In genomic region chr18:79528296-79528695, GRCh38 we compare ENCODE assay signal across 13 cellular contexts.
DNase-seq lines count a peak whose midpoint lies in the region; ATAC-seq and TF ChIP-seq lines count a peak whose summit lies in the region.
"Had no signal": no experiment of that assay in that cellular context is flagged by ENCODE, and none has a peak within 500 bp of the region (broad histone marks: within the 10 kb centered on the region; RNA-seq: fewer than 3 reads in every experiment).

No MANE protein-coding gene starts in this region.

- H3K27ac ChIP-seq in BLaER1 (no peak overlapping the region), osteoblast (ENCODE audit: low read depth, low read length) (no peak overlapping the region), RWPE1 (no peak overlapping the region)
- H3K27ac ChIP-seq in CD4-positive, alpha-beta T cell (ENCODE audit: low read depth, low read length), result no peak overlapping the region
- H3K27ac ChIP-seq: thoracic aorta had no signal

- no peak for TF ChIP-seq CTCF in CD4-positive, alpha-beta T cell (IDR thresholded peaks at IDR 0.05)
- no peak for TF ChIP-seq CTCF in WTC11 (IDR thresholded peaks at IDR 0.05)
- TF ChIP-seq CTCF in osteoblast (IDR thresholded peaks at IDR 0.05; ENCODE audit: extremely low read depth, low read depth, low read length), result no peak
- no peak for TF ChIP-seq CTCF in progenitor cell of endocrine pancreas (IDR thresholded peaks at IDR 0.05; ENCODE audit: unreplicated experiment)
- no peak for TF ChIP-seq CTCF in RWPE1 (conservative IDR thresholded peaks at IDR 0.05; ENCODE audit: low read depth)
- no peak for TF ChIP-seq CTCF in GM10266 (IDR thresholded peaks at IDR 0.05; ENCODE audit: control insufficient read depth, insufficient read depth, low read depth, missing control alignments)

- no peaks in the 10 kb centered on the region for H3K27me3 Mint-ChIP-seq in CD4-positive, alpha-beta T cell
- H3K27me3 Mint-ChIP-seq in WTC11 (ENCODE audit: low read depth), result peaks cover 7% of the 10 kb centered on the region
- H3K27me3 Mint-ChIP-seq in progenitor cell of endocrine pancreas, result peaks cover 28% of the 10 kb centered on the region
- H3K27me3 Mint-ChIP-seq: activated naive CD8-positive, alpha-beta T cell treated with anti-CD3 and anti-CD28 coated beads, Interleukin-2, amount 10 ng/mL, durations not matched to agents 7 days and 5 days had no signal

- H2AFZ ChIP-seq in osteoblast (ENCODE audit: low read length), result no peak overlapping the region

- peak in 1 of 10 experiments; percentile 29 for DNase-seq in CD4-positive, alpha-beta T cell
- peak; percentile 7 for DNase-seq in WTC11 (ENCODE audit: low spot score)
- peak; percentile 87 for DNase-seq in osteoblast (ENCODE audit: insufficient read length, low spot score, missing footprints)
- no peak for DNase-seq in NCI-H1105 (lab: John Stamatoyannopoulos, UW)
- no peak for DNase-seq in progenitor cell of endocrine pancreas (ENCODE audit: low spot score, unreplicated experiment)
- no peak for DNase-seq in RWPE1 (ENCODE audit: low spot score)
- DNase-seq in GM10266 (ENCODE audit: extremely low spot score), result no peak
- DNase-seq: NCI-H187 treated with DMSO at 0.1 percent for 48 hours had no signal

- H3K4me3 ChIP-seq in BLaER1 (no peak overlapping the region), osteoblast (ENCODE audit: insufficient read depth, low read length) (no peak overlapping the region)
- H3K4me3 ChIP-seq: thoracic aorta had no signal

- H3K4me1 Mint-ChIP-seq in CD4-positive, alpha-beta T cell (ENCODE audit: low read depth), result peaks cover 45% of the 10 kb centered on the region
- H3K4me1 Mint-ChIP-seq in WTC11, result peaks cover 6% of the 10 kb centered on the region; the same call in 1 of the 2 replicates
- H3K4me1 Mint-ChIP-seq in progenitor cell of endocrine pancreas (ENCODE audit: low read depth), result peaks cover 4% of the 10 kb centered on the region

- H3K9me3 ChIP-seq in BLaER1 (no peaks in the 10 kb centered on the region), osteoblast (ENCODE audit: low read depth, low read length) (no peaks in the 10 kb centered on the region)
- H3K9me3 ChIP-seq in CD4-positive, alpha-beta T cell (ENCODE audit: control insufficient read depth, low read length), result no peaks in the 10 kb centered on the region
- H3K9me3 ChIP-seq: thoracic aorta had no signal

- ATAC-seq in CD4-positive, alpha-beta T cell (ENCODE audit: poor library complexity), result no peak
- no peak for ATAC-seq in WTC11

- H3K79me2 ChIP-seq in osteoblast (ENCODE audit: insufficient read depth, low read length), result no peaks in the 10 kb centered on the region

- peaks cover 45% of the 10 kb centered on the region for H3K4me1 ChIP-seq in BLaER1
- H3K4me1 ChIP-seq in osteoblast (ENCODE audit: insufficient read depth, low read length), result no peaks in the 10 kb centered on the region

- H4K20me1 ChIP-seq in BLaER1, result peaks cover 64% of the 10 kb centered on the region
- no peaks in the 10 kb centered on the region for H4K20me1 ChIP-seq in osteoblast (ENCODE audit: insufficient read depth, low read length)

- CTCF ChIA-PET in CD4-positive, alpha-beta T cell (lab: Charles Lee), result interaction anchor here (0.7 to 3.5 kb wide), 4 partner anchors 130 to 150 kb away, joined by 3 to 14 read pairs (median 4); partner anchors contain the start of gene NFATC1
- CTCF ChIA-PET in WTC11 (lab: Charles Lee), result interaction anchor here (2.7 kb wide), 1 partner anchor 147 kb away, joined by 10 read pairs; no protein-coding TSS in a partner anchor
- CTCF ChIA-PET in RWPE1 (lab: Yijun Ruan, JAX), result interaction anchor here (0.8 kb wide), 1 partner anchor 132 kb away, joined by 3 read pairs; no protein-coding TSS in a partner anchor

- H3K36me3 Mint-ChIP-seq in CD4-positive, alpha-beta T cell (ENCODE audit: low read depth), result peaks cover 32% of the 10 kb centered on the region
- H3K36me3 Mint-ChIP-seq in WTC11 (no peaks in the 10 kb centered on the region; the same call in 1 of the 2 replicates), progenitor cell of endocrine pancreas (ENCODE audit: insufficient read depth) (no peaks in the 10 kb centered on the region)

- intact Hi-C loops in CD4-positive, alpha-beta T cell (cut with DNase I, micrococcal nuclease), result loop anchor here (1.0 to 10.0 kb wide), 6 partner anchors 71 to 437 kb away; partner anchors contain the start of genes HSBP1L1 (in 1 of the 2) and NFATC1 (in 1 of the 2)

- H3K27ac Mint-ChIP-seq in CD4-positive, alpha-beta T cell, result peak overlapping the region; percentile 57
- no peak overlapping the region for H3K27ac Mint-ChIP-seq in WTC11
- no peak overlapping the region for H3K27ac Mint-ChIP-seq in progenitor cell of endocrine pancreas
- H3K27ac Mint-ChIP-seq: activated naive CD8-positive, alpha-beta T cell treated with anti-CD3 and anti-CD28 coated beads, Interleukin-2, amount 10 ng/mL, durations not matched to agents 7 days and 5 days; H9 had no signal

- H3K4me2 ChIP-seq in BLaER1, result peak overlapping the region; percentile 85; the same call in 1 of the 2 replicates
- H3K4me2 ChIP-seq in osteoblast (ENCODE audit: insufficient read depth, low read length), result no peak overlapping the region

- POLR2A ChIA-PET in CD4-positive, alpha-beta T cell (lab: Charles Lee), result no interaction called here
- POLR2A ChIA-PET in WTC11 (lab: Charles Lee) (no interaction called here), RWPE1 (lab: Yijun Ruan, JAX; ENCODE audit: low non-redundant PET) (interaction anchor here (0.6 kb wide), 1 partner anchor 135 kb away, joined by 3 read pairs; no protein-coding TSS in a partner anchor)

- peak overlapping the region; percentile 34 for H3K4me3 Mint-ChIP-seq in CD4-positive, alpha-beta T cell
- H3K4me3 Mint-ChIP-seq in WTC11, result no peak overlapping the region
- H3K4me3 Mint-ChIP-seq in progenitor cell of endocrine pancreas (ENCODE audit: low read depth), result no peak overlapping the region
- H3K4me3 Mint-ChIP-seq: activated naive CD8-positive, alpha-beta T cell treated with anti-CD3 and anti-CD28 coated beads, Interleukin-2, amount 10 ng/mL, durations not matched to agents 7 days and 5 days; H9; stimulated activated naive B cell treated with anti-CD40 and anti-IgM and Interleukin-4, amounts not matched to agents 10 μg/mL and 1 μg/mL and 100 μg/mL, for 72 hours had no signal

- H3K9ac ChIP-seq in BLaER1, result no peak overlapping the region

- H3K36me3 ChIP-seq in BLaER1 (peaks cover 14% of the 10 kb centered on the region), osteoblast (ENCODE audit: insufficient read depth, low read length) (no peaks in the 10 kb centered on the region)

- no peaks in the 10 kb centered on the region for H3K27me3 ChIP-seq in BLaER1
- no peaks in the 10 kb centered on the region for H3K27me3 ChIP-seq in CD4-positive, alpha-beta T cell (ENCODE audit: control insufficient read depth, insufficient read depth, low read length)
- peaks cover 9% of the 10 kb centered on the region for H3K27me3 ChIP-seq in osteoblast (ENCODE audit: insufficient read depth, low read length)

- no peaks in the 10 kb centered on the region for H3K9me3 Mint-ChIP-seq in CD4-positive, alpha-beta T cell
- H3K9me3 Mint-ChIP-seq in WTC11 (no peaks in the 10 kb centered on the region), progenitor cell of endocrine pancreas (ENCODE audit: low read depth) (no peaks in the 10 kb centered on the region)
- H3K9me3 Mint-ChIP-seq: activated naive CD8-positive, alpha-beta T cell treated with anti-CD3 and anti-CD28 coated beads, Interleukin-2, amount 10 ng/mL, durations not matched to agents 7 days and 5 days; H9 had no signal

TF ChIP-seq in WTC11, 78 proteins besides CTCF, POLR2A, EP300 and RAD21 (continues in another document):
- TF ChIP-seq ZNF532 (CRISPR knock-in tag; IDR thresholded peaks at IDR 0.05; ENCODE audit: borderline replicate concordance), result no peak

Comparison
In these comparisons a context has a peak if more than half of its experiments do, and no peak if none do; other contexts are left out.
1. DNase-seq: peak in WTC11 (single experiment) and osteoblast (single experiment); none in NCI-H1105 (single experiment), progenitor cell of endocrine pancreas (single experiment), RWPE1 (single experiment) and GM10266 (single experiment).